Comparison of ENCODE assay signal across 21 cellular contexts in genomic region chr17:39104657-39105056, GRCh38. TPM values are rescaled to one million over a fixed set of nuclear protein-coding genes. Genes with fewer than 3 reads are reported as not detected.
DNase-seq lines count a peak whose midpoint lies in the region; ATAC-seq and TF ChIP-seq lines count a peak whose summit lies in the region.
"Had no signal": no experiment of that assay in that cellular context is flagged by ENCODE, and none has a peak within 500 bp of the region (broad histone marks: within the 10 kb centered on the region; RNA-seq: fewer than 3 reads in every experiment).

No MANE protein-coding gene starts in this region.

- no peaks in the 10 kb centered on the region for H3K27me3 Mint-ChIP-seq in CD8-positive, alpha-beta T cell (ENCODE audit: low read depth)

- H3K27ac ChIP-seq in BLaER1 (no peak overlapping the region), hepatocyte (peak overlapping the region; percentile 86), aorta (ENCODE audit: low read depth in 1 of 2, low read length in 2 of 2) (no peak overlapping the region), SJCRH30 (no peak overlapping the region)
- no peak overlapping the region for H3K27ac ChIP-seq in CD8-positive, alpha-beta T cell (ENCODE audit: low read depth, low read length)
- H3K27ac ChIP-seq: A549, C4-2B had no signal

- H3K4me1 ChIP-seq in BLaER1: peaks cover 70% of the 10 kb centered on the region
- peaks cover 25% of the 10 kb centered on the region for H3K4me1 ChIP-seq in CD8-positive, alpha-beta T cell (ENCODE audit: insufficient read depth, low read length)
- H3K4me1 ChIP-seq in hepatocyte (ENCODE audit: insufficient read depth): peaks cover 17% of the 10 kb centered on the region
- H3K4me1 ChIP-seq in aorta (ENCODE audit: control insufficient read depth in 1 of 2, insufficient read depth in 2 of 2, low read length in 2 of 2): no peaks in the 10 kb centered on the region
- peaks cover 18% of the 10 kb centered on the region for H3K4me1 ChIP-seq in SJCRH30
- H3K4me1 ChIP-seq: A549 had no signal

- no peak for TF ChIP-seq CTCF in CD8-positive, alpha-beta T cell (IDR thresholded peaks at IDR 0.05)
- no peak for TF ChIP-seq CTCF in hepatocyte (IDR thresholded peaks at IDR 0.05; ENCODE audit: poor library complexity)

- H3K4me2 ChIP-seq in BLaER1 (peak overlapping the region; percentile 59), hepatocyte (no peak overlapping the region)
- H3K4me2 ChIP-seq: A549 had no signal

- POLR2A ChIA-PET in CD8-positive, alpha-beta T cell (lab: Charles Lee): no interaction called here

- no peaks in the 10 kb centered on the region for H3K9me2 ChIP-seq in hepatocyte (replicated peaks; ENCODE audit: insufficient read depth)

- ATAC-seq in CD8-positive, alpha-beta T cell: no peak
- ATAC-seq in aorta (ENCODE audit: low FRiP score) (no peak), HG02588 (IDR thresholded peaks at IDR 0.05; ENCODE audit: unreplicated experiment) (no peak)
- ATAC-seq: A549, GM12878 had no signal

- H3K27ac Mint-ChIP-seq in CD8-positive, alpha-beta T cell: peak overlapping the region; percentile 60
- H3K27ac Mint-ChIP-seq: HFFc6 had no signal

- H2AFZ ChIP-seq in hepatocyte: no peak overlapping the region

- H3K27me3 ChIP-seq in BLaER1 (no peaks in the 10 kb centered on the region), hepatocyte (no peaks in the 10 kb centered on the region), aorta (ENCODE audit: control insufficient read depth in 1 of 2, insufficient read depth in 2 of 2, low read length in 1 of 2) (no peaks in the 10 kb centered on the region), SJCRH30 (peaks cover 4% of the 10 kb centered on the region; the same call in 1 of the 2 replicates)
- no peaks in the 10 kb centered on the region for H3K27me3 ChIP-seq in CD8-positive, alpha-beta T cell (ENCODE audit: insufficient read depth, low read length)

- H3K79me2 ChIP-seq in hepatocyte: no peaks in the 10 kb centered on the region

- peaks cover 29% of the 10 kb centered on the region for H3K4me1 Mint-ChIP-seq in CD8-positive, alpha-beta T cell (ENCODE audit: low read depth)

- WGBS in hepatocyte (ENCODE audit: low lambda C conversion rate, missing lambda C conversion rate): 83% methylated on average over 8 of the region's 8 CpGs
- WGBS in aorta, 2 donors: 89 to 94% methylated on average over 8 of the region's 8 CpGs

- no peaks in the 10 kb centered on the region for H4K20me1 ChIP-seq in BLaER1
- no peaks in the 10 kb centered on the region for H4K20me1 ChIP-seq in hepatocyte (ENCODE audit: insufficient read depth, poor library complexity, severe bottlenecking)

- H3K4me3 ChIP-seq in BLaER1 (no peak overlapping the region), hepatocyte (no peak overlapping the region), aorta (ENCODE audit: low read length in 2 of 2) (no peak overlapping the region), SJCRH30 (no peak overlapping the region)
- H3K4me3 ChIP-seq in CD8-positive, alpha-beta T cell (ENCODE audit: low read depth, low read length): no peak overlapping the region
- H3K4me3 ChIP-seq: A549, GM12878 had no signal

- H3K9me3 ChIP-seq in BLaER1 (no peaks in the 10 kb centered on the region), hepatocyte (ENCODE audit: low read depth) (no peaks in the 10 kb centered on the region), aorta (ENCODE audit: control insufficient read depth, low read length) (no peaks in the 10 kb centered on the region), SJCRH30 (replicated peaks) (no peaks in the 10 kb centered on the region)
- no peaks in the 10 kb centered on the region for H3K9me3 ChIP-seq in CD8-positive, alpha-beta T cell (ENCODE audit: low read length)
- H3K9me3 ChIP-seq: A549 had no signal

- no peak for DNase-seq in CD8-positive, alpha-beta T cell
- peak; percentile 54 for DNase-seq in amniotic epithelial cell (ENCODE audit: low read depth)
- no peak for DNase-seq in hepatocyte (ENCODE audit: low spot score)
- no peak for DNase-seq in aorta
- no peak for DNase-seq in SJCRH30
- DNase-seq in activated CD4-positive, alpha-beta T cell treated with anti-CD3 and anti-CD28 coated beads for 4 hours: no peak
- DNase-seq: Calu3, H7, NCI-H1417 treated with DMSO at 0.1 percent for 48 hours, NCI-H187 treated with DMSO at 0.1 percent for 48 hours, NCI-H2227 treated with DMSO at 0.1 percent for 48 hours, NCI-H524, NCI-H82, OCI-M1, SHP77 treated with DMSO at 0.1 percent for 48 hours had no signal

- no peaks in the 10 kb centered on the region for H3K9me3 Mint-ChIP-seq in CD8-positive, alpha-beta T cell
- H3K9me3 Mint-ChIP-seq: HFFc6 had no signal

- CTCF ChIA-PET in CD8-positive, alpha-beta T cell (lab: Charles Lee): interaction anchor here (1.1 kb wide), 1 partner anchor 14 kb away, joined by 4 read pairs; no protein-coding TSS in a partner anchor

- H3K9ac ChIP-seq in BLaER1: no peak overlapping the region

- H3K36me3 Mint-ChIP-seq in CD8-positive, alpha-beta T cell: peaks cover 6% of the 10 kb centered on the region

- no peak overlapping the region for H3K4me3 Mint-ChIP-seq in CD8-positive, alpha-beta T cell
- H3K4me3 Mint-ChIP-seq: HFFc6 had no signal

- intact Hi-C loops in CD8-positive, alpha-beta T cell (cut with DNase I, micrococcal nuclease): no loop called here
- intact Hi-C loops in aorta (cut with DNase I): loop anchor here in 1 of 2 donors (10.0 kb wide), 1 partner anchor 90 kb away; no protein-coding TSS in a partner anchor

- H3K36me3 ChIP-seq in BLaER1: no peaks in the 10 kb centered on the region
- no peaks in the 10 kb centered on the region for H3K36me3 ChIP-seq in CD8-positive, alpha-beta T cell (ENCODE audit: insufficient read depth, low read length)
- H3K36me3 ChIP-seq in hepatocyte (replicated peaks; ENCODE audit: insufficient read depth, low read depth): no peaks in the 10 kb centered on the region
- H3K36me3 ChIP-seq in aorta (ENCODE audit: control insufficient read depth in 1 of 2, insufficient read depth in 2 of 2, low read length in 1 of 2): no peaks in the 10 kb centered on the region
- H3K36me3 ChIP-seq in SJCRH30: no peaks in the 10 kb centered on the region

RNA-seq across cellular contexts. Expression of gene PLXDC1, which starts 46.8 kb away (rescaled TPM):
- total RNA-seq in CD8-positive, alpha-beta T cell: 10 to 100 TPM; 66.5 to 75.7 TPM
- total RNA-seq in hepatocyte (4.1 and 8.6 TPM in 2 replicates), aorta (10 to 100 TPM in 1 of 2 donors, 1 to 10 TPM in 1; 7.2 to 39.1 TPM)
- polyA plus RNA-seq in hepatocyte (3.9 and 4.1 TPM in 2 replicates), aorta (1 to 10 TPM; 1.7 to 2.5 TPM)
- 0.06 TPM in 1 of 2 replicates, not detected in the other for total RNA-seq in SJCRH30 (2014; rRNA removed; shearing (Covaris generic))
- total RNA-seq: GM12878 had no signal
